Comparison of ENCODE assay signal across 8 cellular contexts in the genomic region with DNA sequence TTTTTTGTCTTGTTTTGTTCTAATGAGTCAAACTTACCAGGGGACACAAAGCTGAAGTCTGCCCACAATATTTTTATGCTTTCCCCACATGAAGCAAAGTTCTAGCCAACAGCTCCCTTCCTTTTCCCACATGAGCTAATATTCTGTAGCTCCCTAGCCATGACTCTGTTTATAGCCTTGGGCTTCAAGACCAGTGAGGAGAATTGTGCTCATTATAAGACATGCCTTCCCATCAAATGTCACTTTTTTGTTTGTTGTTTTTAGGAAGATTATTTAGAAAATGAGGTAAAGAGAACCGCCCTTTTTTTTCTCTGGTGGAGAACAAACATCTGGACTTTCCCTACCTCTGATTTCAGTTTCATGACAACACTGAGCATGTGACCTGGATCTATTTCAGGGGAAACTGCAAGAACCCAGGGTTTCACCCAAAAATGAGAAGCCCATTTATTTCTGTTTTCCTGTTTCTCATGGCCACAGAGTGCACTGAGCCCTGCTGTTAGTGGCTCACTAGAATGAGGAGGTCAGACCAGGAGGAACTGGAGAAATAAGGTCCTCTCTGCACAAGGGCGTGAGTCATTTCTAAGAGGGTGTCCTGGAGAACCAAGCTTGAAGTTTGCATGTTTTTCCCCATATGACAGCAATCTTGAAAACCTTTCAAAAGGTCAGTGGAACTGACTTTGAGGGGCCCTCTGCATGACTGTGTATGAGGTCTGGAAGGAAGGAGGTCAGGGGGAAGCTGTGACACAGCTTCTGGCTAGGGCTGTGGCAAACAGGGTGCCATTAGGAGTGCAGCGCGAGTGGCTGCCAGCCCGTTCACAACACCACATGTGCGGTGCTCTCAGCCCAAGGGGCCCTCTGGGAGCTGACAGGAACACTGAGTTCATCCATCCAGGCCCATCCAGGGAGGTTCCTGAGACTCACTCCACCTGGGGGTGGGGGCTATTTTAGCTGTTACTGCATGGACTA. TPM values are rescaled to one million over a fixed set of nuclear protein-coding genes. Genes with fewer than 3 reads are reported as not detected.
DNase-seq lines count a peak whose midpoint lies in the region; ATAC-seq and TF ChIP-seq lines count a peak whose summit lies in the region.

No MANE protein-coding gene starts in this region.

- no peaks in the 10 kb centered on the region for H3K36me3 ChIP-seq in heart right ventricle
- no peaks in the 10 kb centered on the region for H3K36me3 ChIP-seq in tibial nerve

- H3K4me1 ChIP-seq in heart right ventricle, result peaks cover 3 to 51% (median 28%) of the 10 kb centered on the region in 9 donors
- peaks cover 0 to 19% (median 8%) of the 10 kb centered on the region in 4 donors for H3K4me1 ChIP-seq in tibial nerve

- H3K9me3 ChIP-seq in heart right ventricle (no peaks in the 10 kb centered on the region), tibial nerve (no peaks in the 10 kb centered on the region)

- no peak for TF ChIP-seq POLR2A in tibial nerve (IDR thresholded peaks at IDR 0.05)

- H3K27me3 ChIP-seq in heart right ventricle (peaks cover 0 to 15% (median 0%) of the 10 kb centered on the region in 7 donors), tibial nerve (no peaks in the 10 kb centered on the region)

- H3K27ac ChIP-seq in heart right ventricle, result peak overlapping the region; percentile 37 to 83 (median 62)
- H3K27ac ChIP-seq in tibial nerve, result peak overlapping the region in 2 of 4 donors; percentile 64 to 70

- WGBS in heart right ventricle, 2 donors, result 41 to 53% methylated on average over 6 of the region's 6 CpGs
- WGBS in tibial nerve, 2 donors, result 36 to 41% methylated on average over 4 to 6 of the region's 6 CpGs

- intact Hi-C loops in heart right ventricle (cut with DNase I), result loop anchor here in 2 of 10 donors (5.0 kb wide), 1 partner anchor 51 kb away; no protein-coding TSS in a partner anchor

- ATAC-seq in HG02840 (IDR thresholded peaks at IDR 0.05; ENCODE audit: low FRiP score, unreplicated experiment), result peak; percentile 87
- peak; percentile 63 to 84 (median 76) for ATAC-seq in heart right ventricle

- peak in 1 of 2 donors; percentile 52 for TF ChIP-seq EP300 in tibial nerve (IDR thresholded peaks at IDR 0.05)

- peak; percentile 19 for DNase-seq in stimulated activated CD4-positive, alpha-beta T cell treated with anti-CD3 and anti-CD28 coated beads, Interleukin-15, amount 100 ng/mL, for 24 hours
- no peak for DNase-seq in stimulated activated CD4-positive, alpha-beta T cell treated with anti-CD3 and anti-CD28 coated beads, Interleukin-2, amount 100 ng/mL, for 48 hours
- DNase-seq in RPMI7951 (ENCODE audit: low read depth), result peak; percentile 63
- DNase-seq in heart right ventricle, result peak; percentile 25 to 48
- DNase-seq in tibial nerve (ENCODE audit: low spot score in 2 of 2), result peak; percentile 61 to 63
- DNase-seq in RKO (ENCODE audit: low spot score), result no peak
- no peak for DNase-seq in LoVo (ENCODE audit: low spot score)

- TF ChIP-seq CTCF in heart right ventricle (IDR thresholded peaks at IDR 0.05), result no peak
- no peak for TF ChIP-seq CTCF in tibial nerve (IDR thresholded peaks at IDR 0.05)

- H3K4me3 ChIP-seq in heart right ventricle, result no peak overlapping the region
- no peak overlapping the region for H3K4me3 ChIP-seq in tibial nerve

RNA-seq across cellular contexts. Expression of a gene that starts 55.1 kb away (rescaled TPM):
- 3.7 and 6.7 TPM in 2 replicates for total RNA-seq in RPMI7951 (2014; rRNA removed; shearing (Covaris generic))
- total RNA-seq in heart right ventricle (10 to 100 TPM in 3 of 10 donors, 1 to 10 TPM in 7; 3.5 to 23.0 (median 8.6) TPM), tibial nerve (100 to 1,000 TPM in 1 of 4 donors, 10 to 100 TPM in 3; 35.6 to 106 (median 72.9) TPM)
- polyA plus RNA-seq in heart right ventricle, result 10 to 100 TPM in 1 of 2 donors, 1 to 10 TPM in 1; 3.7 to 27.7 TPM

Comparison
In these comparisons a context has a peak if more than half of its experiments do, and no peak if none do; other contexts are left out.
1. DNase-seq: peak in stimulated activated CD4-positive, alpha-beta T cell treated with anti-CD3 and anti-CD28 coated beads, Interleukin-15, amount 100 ng/mL, for 24 hours (single experiment), RPMI7951 (single experiment), heart right ventricle (2 of 2) and tibial nerve (2 of 2); none in stimulated activated CD4-positive, alpha-beta T cell treated with anti-CD3 and anti-CD28 coated beads, Interleukin-2, amount 100 ng/mL, for 48 hours (0 of 2), RKO (single experiment) and LoVo (single experiment).